In the genomic region with DNA sequence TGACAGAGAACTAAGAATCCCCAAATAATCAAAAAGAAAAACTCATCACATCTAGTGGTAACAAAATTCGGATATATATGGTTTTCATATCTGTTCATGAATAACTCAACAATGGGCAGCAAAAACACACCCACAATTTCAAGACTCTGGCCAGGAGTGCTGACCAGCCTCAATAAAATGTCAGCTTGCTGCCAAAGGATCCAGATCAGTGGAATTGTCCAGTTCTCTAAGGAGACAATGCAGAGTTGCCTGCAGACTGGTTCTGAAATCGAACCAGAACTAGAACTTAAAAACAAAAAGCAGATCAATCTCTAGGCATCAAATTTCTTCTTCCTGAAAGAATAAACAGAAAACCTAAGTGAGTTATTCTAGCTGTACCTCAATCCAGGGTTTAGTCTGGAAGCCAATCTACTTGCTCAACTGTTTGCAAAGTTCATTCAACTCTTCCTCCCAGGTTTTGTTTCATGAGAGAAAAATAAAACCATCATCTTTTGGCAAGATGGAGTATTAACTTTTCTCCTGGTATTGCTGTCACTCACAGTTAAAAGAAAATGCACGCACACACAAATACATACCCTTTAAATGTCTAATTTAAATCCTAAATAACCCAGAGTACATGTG, we compare ENCODE assay signal across 19 cellular contexts.
DNase-seq lines count a peak whose midpoint lies in the region; ATAC-seq and TF ChIP-seq lines count a peak whose summit lies in the region.
"Had no signal": no experiment of that assay in that cellular context is flagged by ENCODE, and none has a peak within 500 bp of the region (broad histone marks: within the 10 kb centered on the region; RNA-seq: fewer than 3 reads in every experiment).

No MANE protein-coding gene starts in this region.

- no peaks in the 10 kb centered on the region; the same call in 1 of the 2 replicates for H3K36me3 ChIP-seq in PC-3 (ENCODE audit: low read depth, low read length)
- peaks cover 0 to 20% of the 10 kb centered on the region in 2 experiments for H3K36me3 ChIP-seq in mesenchymal stem cell (ENCODE audit: control insufficient read depth in 1 of 2, insufficient read depth in 2 of 2, low read depth in 1 of 2, low read length in 2 of 2)
- H3K36me3 ChIP-seq: Peyer's patch, vagina had no signal

- H3K4me1 ChIP-seq in PC-3 (ENCODE audit: insufficient read depth, low read length) (peaks cover 19% of the 10 kb centered on the region), mesenchymal stem cell (ENCODE audit: control insufficient read depth, insufficient read depth, low read depth, low read length) (peaks cover 6% of the 10 kb centered on the region)
- H3K4me1 ChIP-seq: Peyer's patch had no signal

- no peak overlapping the region for H2BK5ac ChIP-seq in mesenchymal stem cell (ENCODE audit: low read depth, low read length, poor library complexity, severe bottlenecking)

- POLR2A ChIA-PET in PC-3 (lab: Charles Lee; ENCODE audit: unreplicated experiment): interaction anchor here (0.7 kb wide), 1 partner anchor 31 kb away, joined by 3 read pairs; no protein-coding TSS in a partner anchor

- no peak overlapping the region for H3K27ac Mint-ChIP-seq in stimulated activated naive CD8-positive, alpha-beta T cell treated with anti-CD3 and anti-CD28 coated beads, Interleukin-15, amount 100 ng/mL, for 72 hours
- H3K27ac Mint-ChIP-seq: activated naive CD4-positive, alpha-beta T cell treated with anti-CD3 and anti-CD28 coated beads, Interleukin-2, amount 10 ng/mL, durations not matched to agents 7 days and 5 days; natural killer cell had no signal

- H2AK5ac ChIP-seq in mesenchymal stem cell (ENCODE audit: low read length, severe bottlenecking): no peak overlapping the region

- no peaks in the 10 kb centered on the region for H4K20me1 ChIP-seq in PC-3 (ENCODE audit: low read length)

- no peak overlapping the region for H3K4ac ChIP-seq in mesenchymal stem cell (ENCODE audit: low read depth in 1 of 2, low read length in 2 of 2)

- H3K9ac ChIP-seq in PC-3 (ENCODE audit: low read length): no peak overlapping the region
- peak overlapping the region; percentile 52 for H3K9ac ChIP-seq in mesenchymal stem cell (ENCODE audit: low read length)

- H3K27me3 ChIP-seq in PC-3 (ENCODE audit: low read length) (no peaks in the 10 kb centered on the region), mesenchymal stem cell (ENCODE audit: control insufficient read depth in 1 of 2, insufficient read depth in 1 of 2, low read length in 2 of 2) (no peaks in the 10 kb centered on the region)
- H3K27me3 ChIP-seq: gastroesophageal sphincter, Peyer's patch, vagina had no signal

- H4K91ac ChIP-seq in mesenchymal stem cell (ENCODE audit: low read length): no peak overlapping the region

- peak; percentile 67 for DNase-seq in AG10803 (ENCODE audit: low read depth)
- no peak for DNase-seq in PC-3
- peak; percentile 71 for DNase-seq in dedifferentiated amniotic fluid mesenchymal stem cell (ENCODE audit: extremely low spot score)
- no peak for DNase-seq in mesenchymal stem cell
- DNase-seq in stimulated activated naive CD8-positive, alpha-beta T cell treated with anti-CD3 and anti-CD28 coated beads, Interleukin-15, amount 100 ng/mL, for 72 hours: no peak
- DNase-seq in stimulated activated CD4-positive, alpha-beta T cell treated with anti-CD3 and anti-CD28 coated beads, Interleukin-12 subunit alpha, Interleukin-12 subunit beta, amount 100 ng/mL, for 4 hours: no peak
- DNase-seq: activated CD4-positive, alpha-beta T cell treated with anti-CD3 and anti-CD28 coated beads, Interleukin-2, amount 50 U/mL, for 4 hours; activated naive CD4-positive, alpha-beta T cell treated with anti-CD3 and anti-CD28 coated beads, Interleukin-2, amount 10 ng/mL, durations not matched to agents 7 days and 5 days; Caco-2; caudate nucleus; effector CD4-positive, alpha-beta T cell; natural killer cell; NCI-H2029 treated with DMSO at 0.1 percent for 48 hours; Peyer's patch had no signal

- no peaks in the 10 kb centered on the region for H3K4me1 Mint-ChIP-seq in stimulated activated naive CD8-positive, alpha-beta T cell treated with anti-CD3 and anti-CD28 coated beads, Interleukin-15, amount 100 ng/mL, for 72 hours
- H3K4me1 Mint-ChIP-seq: activated naive CD4-positive, alpha-beta T cell treated with anti-CD3 and anti-CD28 coated beads, Interleukin-2, amount 10 ng/mL, durations not matched to agents 7 days and 5 days; natural killer cell had no signal

- H4K8ac ChIP-seq in mesenchymal stem cell (ENCODE audit: low read length): no peak overlapping the region

- H3K79me2 ChIP-seq in PC-3 (ENCODE audit: low read length): no peaks in the 10 kb centered on the region

- H3K4me3 ChIP-seq in AG10803 (ENCODE audit: low read length): no peak overlapping the region
- no peak overlapping the region for H3K4me3 ChIP-seq in PC-3 (ENCODE audit: low read length)
- peak overlapping the region in 1 of 2 experiments; percentile 24 for H3K4me3 ChIP-seq in mesenchymal stem cell (ENCODE audit: insufficient read depth in 1 of 2, low read depth in 1 of 2, low read length in 2 of 2)
- H3K4me3 ChIP-seq: gastroesophageal sphincter, lung, Peyer's patch, vagina had no signal

- H3K9me2 ChIP-seq in PC-3 (replicated peaks; ENCODE audit: low read length): no peaks in the 10 kb centered on the region

- no TSS peak for BruUV-seq in PC-3 (replicated peaks; lab: Mats Ljungman, UMichigan)

- TF ChIP-seq CTCF in AG10803 (conservative IDR thresholded peaks at IDR 0.05; ENCODE audit: low read length) (no peak), PC-3 (conservative IDR thresholded peaks at IDR 0.05; ENCODE audit: low read depth, low read length) (no peak)

- H3K4me2 ChIP-seq in PC-3 (ENCODE audit: low read length): no peak overlapping the region
- no peak overlapping the region for H3K4me2 ChIP-seq in mesenchymal stem cell (ENCODE audit: low read length, poor library complexity, severe bottlenecking)

- H2BK120ac ChIP-seq in mesenchymal stem cell (ENCODE audit: low read depth, low read length): no peak overlapping the region

- H3K27ac ChIP-seq in PC-3 (ENCODE audit: low read length): no peak overlapping the region
- H3K27ac ChIP-seq in mesenchymal stem cell (ENCODE audit: low read length, poor library complexity, severe bottlenecking): no peak overlapping the region
- H3K27ac ChIP-seq: gastroesophageal sphincter, Peyer's patch, vagina had no signal

- H3K79me1 ChIP-seq in mesenchymal stem cell (replicated peaks; ENCODE audit: low read length, poor library complexity, severe bottlenecking): peaks cover 14% of the 10 kb centered on the region

- H3K4me3 Mint-ChIP-seq in stimulated activated naive CD8-positive, alpha-beta T cell treated with anti-CD3 and anti-CD28 coated beads, Interleukin-15, amount 100 ng/mL, for 72 hours: no peak overlapping the region
- H3K4me3 Mint-ChIP-seq: activated naive CD4-positive, alpha-beta T cell treated with anti-CD3 and anti-CD28 coated beads, Interleukin-2, amount 10 ng/mL, durations not matched to agents 7 days and 5 days; natural killer cell had no signal

- H2AFZ ChIP-seq in PC-3 (ENCODE audit: low read length) (no peak overlapping the region), mesenchymal stem cell (ENCODE audit: low read depth, low read length) (no peak overlapping the region)

- no peak overlapping the region for H3K18ac ChIP-seq in mesenchymal stem cell (ENCODE audit: low read depth in 1 of 2, low read length in 2 of 2)

- H3K14ac ChIP-seq in mesenchymal stem cell (ENCODE audit: low read length in 2 of 2): no peak overlapping the region

- no peak overlapping the region for H2BK12ac ChIP-seq in mesenchymal stem cell (ENCODE audit: low read length in 2 of 2)

- intact Hi-C loops in PC-3 (cut with micrococcal nuclease): no loop called here

- H3F3A ChIP-seq in PC-3 (ENCODE audit: low read length, unreplicated experiment): no peaks in the 10 kb centered on the region

- H2BK15ac ChIP-seq in mesenchymal stem cell (ENCODE audit: low read depth, poor library complexity, severe bottlenecking): no peak overlapping the region

- H3K27me3 Mint-ChIP-seq in stimulated activated naive CD8-positive, alpha-beta T cell treated with anti-CD3 and anti-CD28 coated beads, Interleukin-15, amount 100 ng/mL, for 72 hours: peaks cover 2% of the 10 kb centered on the region

- WGBS in mesenchymal stem cell: 100% methylated on average over 2 of the region's 3 CpGs

- ATAC-seq in PC-3 (peak; percentile 51; the same call in 1 of the 2 replicates), GM18502 (IDR thresholded peaks at IDR 0.05; ENCODE audit: poor library complexity, unreplicated experiment) (no peak), GM19455 (IDR thresholded peaks at IDR 0.05; ENCODE audit: unreplicated experiment) (no peak)
- no peak for ATAC-seq in stimulated activated naive CD8-positive, alpha-beta T cell treated with anti-CD3 and anti-CD28 coated beads, Interleukin-15, amount 100 ng/mL, for 72 hours
- ATAC-seq: gastroesophageal sphincter, natural killer cell had no signal

- H3K9me3 Mint-ChIP-seq in stimulated activated naive CD8-positive, alpha-beta T cell treated with anti-CD3 and anti-CD28 coated beads, Interleukin-15, amount 100 ng/mL, for 72 hours: no peaks in the 10 kb centered on the region
- H3K9me3 Mint-ChIP-seq: activated naive CD4-positive, alpha-beta T cell treated with anti-CD3 and anti-CD28 coated beads, Interleukin-2, amount 10 ng/mL, durations not matched to agents 7 days and 5 days; natural killer cell had no signal

- H3K9me3 ChIP-seq in PC-3 (ENCODE audit: low read length): no peaks in the 10 kb centered on the region
- H3K9me3 ChIP-seq in mesenchymal stem cell (ENCODE audit: control insufficient read depth, low read length): no peaks in the 10 kb centered on the region
- H3K9me3 ChIP-seq: Caco-2, gastroesophageal sphincter, Peyer's patch, vagina had no signal

- CTCF ChIA-PET in PC-3 (lab: Charles Lee): no interaction called here

- H3K23ac ChIP-seq in mesenchymal stem cell (ENCODE audit: low read length in 2 of 2): no peak overlapping the region

Comparison
In these comparisons a context has a peak if more than half of its experiments do, and no peak if none do; other contexts are left out.
1. DNase-seq: peak in AG10803 (single experiment) and dedifferentiated amniotic fluid mesenchymal stem cell (single experiment); none in PC-3 (single experiment), mesenchymal stem cell (single experiment), stimulated activated naive CD8-positive, alpha-beta T cell treated with anti-CD3 and anti-CD28 coated beads, Interleukin-15, amount 100 ng/mL, for 72 hours (0 of 2) and stimulated activated CD4-positive, alpha-beta T cell treated with anti-CD3 and anti-CD28 coated beads, Interleukin-12 subunit alpha, Interleukin-12 subunit beta, amount 100 ng/mL, for 4 hours (single experiment).